ENCODE assay signal across 8 cellular contexts in genomic region chr1:15848143-15848928, GRCh38. TPM values are rescaled to one million over a fixed set of nuclear protein-coding genes. Genes with fewer than 3 reads are reported as not detected.
DNase-seq lines count a peak whose midpoint lies in the region; ATAC-seq, FAIRE-seq and TF ChIP-seq lines count a peak whose summit lies in the region.

No MANE protein-coding gene starts in this region.

- H3K9me3 ChIP-seq in kidney (ENCODE audit: control insufficient read depth in 1 of 2, low read length in 2 of 2): no peaks in the 10 kb centered on the region

- DNase-seq in NCI-H82 (lab: John Stamatoyannopoulos, UW) (peak; percentile 51), NCI-H82 treated with DMSO at 0.1 percent for 48 hours (lab: John Stamatoyannopoulos, UW; ENCODE audit: unreplicated experiment) (no peak), MCF 10A (ENCODE audit: unreplicated experiment) (peak; percentile 32), kidney (peak; percentile 87)
- DNase-seq in T-helper 2 cell treated with Interferon-gamma antibody and Interleukin-4, amounts not matched to agents 5 μg/mL and 100 μg/mL, for 36 hours (ENCODE audit: low spot score): peak; percentile 42
- DNase-seq in stimulated activated CD4-positive, alpha-beta T cell treated with anti-CD3 and anti-CD28 coated beads, Interleukin-15, amount 100 ng/mL, for 1 hour (ENCODE audit: low read depth in 1 of 2, low spot score in 1 of 2): peak; percentile 19 to 34

- peaks cover 18% of the 10 kb centered on the region for H3K36me3 Mint-ChIP-seq in T-helper 2 cell treated with Interferon-gamma antibody and Interleukin-4, amounts not matched to agents 5 μg/mL and 100 μg/mL, for 36 hours (ENCODE audit: low read depth)
- H3K36me3 Mint-ChIP-seq in MCF 10A (ENCODE audit: insufficient read depth, unreplicated experiment): peaks cover 6% of the 10 kb centered on the region

- no TSS peak for BruUV-seq in MCF 10A (replicated peaks; lab: Mats Ljungman, UMichigan)

- no peak for TF ChIP-seq CTCF in MCF 10A (IDR thresholded peaks at IDR 0.05; ENCODE audit: unreplicated experiment)
- TF ChIP-seq CTCF in kidney (IDR thresholded peaks at IDR 0.05; ENCODE audit: borderline replicate concordance, extremely low read depth, insufficient read depth): no peak

- H3K27me3 Mint-ChIP-seq in T-helper 2 cell treated with Interferon-gamma antibody and Interleukin-4, amounts not matched to agents 5 μg/mL and 100 μg/mL, for 36 hours (ENCODE audit: low read depth): no peaks in the 10 kb centered on the region
- H3K27me3 Mint-ChIP-seq in MCF 10A (ENCODE audit: insufficient read depth, unreplicated experiment): no peaks in the 10 kb centered on the region

- peak overlapping the region; percentile 96 for H3K4me3 ChIP-seq in kidney (ENCODE audit: low read length in 2 of 2)

- ATAC-seq in HG03432 (IDR thresholded peaks at IDR 0.05; ENCODE audit: unreplicated experiment) (peak; percentile 11), GM18861 (IDR thresholded peaks at IDR 0.05; ENCODE audit: unreplicated experiment) (no peak)

- H3K4me1 ChIP-seq in kidney (ENCODE audit: control insufficient read depth in 1 of 2, insufficient read depth in 1 of 2, low read depth in 1 of 2, low read length in 2 of 2): peaks cover 6 to 16% of the 10 kb centered on the region in 2 donors

- H3K27ac Mint-ChIP-seq in T-helper 2 cell treated with Interferon-gamma antibody and Interleukin-4, amounts not matched to agents 5 μg/mL and 100 μg/mL, for 36 hours: peak overlapping the region; percentile 96
- H3K27ac Mint-ChIP-seq in MCF 10A (ENCODE audit: low read depth, unreplicated experiment): peak overlapping the region; percentile 97

- FAIRE-seq in kidney (lab: Jason Lieb, UNC): no peak

- peak overlapping the region; percentile 95 for H3K4me3 Mint-ChIP-seq in T-helper 2 cell treated with Interferon-gamma antibody and Interleukin-4, amounts not matched to agents 5 μg/mL and 100 μg/mL, for 36 hours
- peak overlapping the region; percentile 82 for H3K4me3 Mint-ChIP-seq in MCF 10A (ENCODE audit: unreplicated experiment)

- H3K4me1 Mint-ChIP-seq in T-helper 2 cell treated with Interferon-gamma antibody and Interleukin-4, amounts not matched to agents 5 μg/mL and 100 μg/mL, for 36 hours (ENCODE audit: low read depth): peaks cover 48% of the 10 kb centered on the region
- H3K4me1 Mint-ChIP-seq in MCF 10A (ENCODE audit: insufficient read depth, unreplicated experiment): peaks cover 23% of the 10 kb centered on the region

- peak overlapping the region; percentile 90 to 97 for H3K27ac ChIP-seq in kidney (ENCODE audit: low read depth in 2 of 2, low read length in 2 of 2)

- CTCF ChIA-PET in MCF 10A (lab: Yijun Ruan, JAX): interaction anchor here (0.6 to 1.1 kb wide), 3 partner anchors 35 to 67 kb away, joined by 3 to 4 read pairs (median 3); no protein-coding TSS in a partner anchor

- intact Hi-C loops in MCF 10A (cut with micrococcal nuclease) (loop anchor here (5.0 kb wide), 3 partner anchors 39 to 69 kb away; no protein-coding TSS in a partner anchor), kidney (cut with DNase I) (no loop called here)

- no peaks in the 10 kb centered on the region for H3K36me3 ChIP-seq in kidney (ENCODE audit: control insufficient read depth in 1 of 2, insufficient read depth in 2 of 2, low read length in 2 of 2)

- H3K9ac ChIP-seq in kidney (ENCODE audit: low read length in 2 of 2): peak overlapping the region; percentile 96 to 99

- POLR2A ChIA-PET in MCF 10A (lab: Yijun Ruan, JAX): interaction anchor here (0.6 to 9.0 kb wide), 42 partner anchors 10 to 1233 kb away, joined by 3 to 283 read pairs (median 5); partner anchors contain the start of genes DDI2 and ZBTB17

- no peaks in the 10 kb centered on the region for H3K9me3 Mint-ChIP-seq in T-helper 2 cell treated with Interferon-gamma antibody and Interleukin-4, amounts not matched to agents 5 μg/mL and 100 μg/mL, for 36 hours
- no peaks in the 10 kb centered on the region for H3K9me3 Mint-ChIP-seq in MCF 10A (ENCODE audit: unreplicated experiment)

RNA-seq across cellular contexts. Expression of gene SPEN, which starts 0.8 kb away (rescaled TPM):
- total RNA-seq in MCF 10A (2022) (44.2 and 50.6 TPM in 2 replicates), kidney (70.7 TPM)
- polyA plus RNA-seq in kidney (ENCODE audit: insufficient read depth, low read depth, low replicate concordance): 9.4 TPM

RNA-seq across cellular contexts. Expression of gene UQCRHL, which starts 40.9 kb away (rescaled TPM):
- total RNA-seq in MCF 10A (2022) (1.1 and 1.7 TPM in 2 replicates), kidney (0.91 TPM)
- polyA plus RNA-seq in kidney (ENCODE audit: insufficient read depth, low read depth, low replicate concordance): 11.8 TPM
